1 cellular context compared by ENCODE assay signal in the genomic region with DNA sequence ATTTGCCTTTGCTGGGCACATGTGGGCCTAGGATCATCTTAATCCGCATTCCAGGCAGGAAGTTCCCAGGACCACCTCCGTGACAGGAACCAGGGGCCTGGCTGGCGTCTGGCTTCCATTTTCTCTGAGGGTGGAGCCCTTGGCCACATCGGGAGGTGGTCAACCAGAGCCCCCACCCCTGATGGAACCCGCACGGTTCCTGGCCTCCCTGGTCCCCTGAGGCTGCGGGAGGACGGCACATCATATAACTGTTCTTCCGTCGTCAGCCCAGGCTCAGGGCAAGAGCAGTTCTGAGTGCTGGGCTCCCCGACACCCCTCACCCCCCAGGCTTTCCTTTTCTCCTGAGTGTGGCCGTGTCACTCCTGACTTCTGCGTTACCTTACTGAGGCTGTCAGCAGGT.
TF ChIP-seq lines count a peak whose summit lies in the region.

No MANE protein-coding gene starts in this region.

TF ChIP-seq in HepG2, 621 proteins besides CTCF, POLR2A, EP300 and RAD21:
- TF ChIP-seq GTF2F1 (IDR thresholded peaks at IDR 0.05; ENCODE audit: low read length), result no peak
- no peak for TF ChIP-seq XBP1 (CRISPR knock-in tag; IDR thresholded peaks at IDR 0.05)
- no peak for TF ChIP-seq ZNF839 (CRISPR knock-in tag; IDR thresholded peaks at IDR 0.05; ENCODE audit: borderline replicate concordance)
- TF ChIP-seq TAF1 (CRISPR knock-in tag; IDR thresholded peaks at IDR 0.05), result no peak
- no peak for TF ChIP-seq ATM (IDR thresholded peaks at IDR 0.05; ENCODE audit: borderline replicate concordance)
- TF ChIP-seq, protein P1, sequence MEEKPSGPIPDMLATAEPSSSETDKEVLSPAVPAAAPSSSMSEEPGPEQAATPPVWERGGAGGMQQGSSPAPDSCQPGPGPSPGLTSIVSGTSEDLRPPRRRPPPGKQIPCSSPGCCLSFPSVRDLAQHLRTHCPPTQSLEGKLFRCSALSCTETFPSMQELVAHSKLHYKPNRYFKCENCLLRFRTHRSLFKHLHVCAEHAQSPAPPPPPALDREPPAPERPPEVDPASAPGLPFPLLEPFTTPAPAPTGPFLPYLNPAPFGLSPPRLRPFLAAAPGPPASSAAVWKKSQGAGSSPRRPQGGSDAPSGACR (CRISPR knock-in tag; IDR thresholded peaks at IDR 0.05), result no peak
- TF ChIP-seq TBX3 (IDR thresholded peaks at IDR 0.05; ENCODE audit: borderline replicate concordance), result no peak
- no peak for TF ChIP-seq ZNF44 (CRISPR knock-in tag; IDR thresholded peaks at IDR 0.05)
- no peak for TF ChIP-seq ZNF605 (CRISPR knock-in tag; IDR thresholded peaks at IDR 0.05)
- no peak for TF ChIP-seq ZNF234 (CRISPR knock-in tag; conservative IDR thresholded peaks at IDR 0.05)
- TF ChIP-seq, protein P2, sequence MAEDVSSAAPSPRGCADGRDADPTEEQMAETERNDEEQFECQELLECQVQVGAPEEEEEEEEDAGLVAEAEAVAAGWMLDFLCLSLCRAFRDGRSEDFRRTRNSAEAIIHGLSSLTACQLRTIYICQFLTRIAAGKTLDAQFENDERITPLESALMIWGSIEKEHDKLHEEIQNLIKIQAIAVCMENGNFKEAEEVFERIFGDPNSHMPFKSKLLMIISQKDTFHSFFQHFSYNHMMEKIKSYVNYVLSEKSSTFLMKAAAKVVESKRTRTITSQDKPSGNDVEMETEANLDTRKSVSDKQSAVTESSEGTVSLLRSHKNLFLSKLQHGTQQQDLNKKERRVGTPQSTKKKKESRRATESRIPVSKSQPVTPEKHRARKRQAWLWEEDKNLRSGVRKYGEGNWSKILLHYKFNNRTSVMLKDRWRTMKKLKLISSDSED (CRISPR knock-in tag; IDR thresholded peaks at IDR 0.05), result no peak
- no peak for TF ChIP-seq NR2F1 (CRISPR knock-in tag; IDR thresholded peaks at IDR 0.05)
- TF ChIP-seq ZNF883 (CRISPR knock-in tag; IDR thresholded peaks at IDR 0.05; ENCODE audit: not compliant biosample characterization), result no peak
- no peak for TF ChIP-seq CBX2 (IDR thresholded peaks at IDR 0.05; ENCODE audit: low read depth, low read length)
- no peak for TF ChIP-seq CBX2 (CRISPR knock-in tag; IDR thresholded peaks at IDR 0.05; ENCODE audit: low read depth)
- TF ChIP-seq, protein P3, sequence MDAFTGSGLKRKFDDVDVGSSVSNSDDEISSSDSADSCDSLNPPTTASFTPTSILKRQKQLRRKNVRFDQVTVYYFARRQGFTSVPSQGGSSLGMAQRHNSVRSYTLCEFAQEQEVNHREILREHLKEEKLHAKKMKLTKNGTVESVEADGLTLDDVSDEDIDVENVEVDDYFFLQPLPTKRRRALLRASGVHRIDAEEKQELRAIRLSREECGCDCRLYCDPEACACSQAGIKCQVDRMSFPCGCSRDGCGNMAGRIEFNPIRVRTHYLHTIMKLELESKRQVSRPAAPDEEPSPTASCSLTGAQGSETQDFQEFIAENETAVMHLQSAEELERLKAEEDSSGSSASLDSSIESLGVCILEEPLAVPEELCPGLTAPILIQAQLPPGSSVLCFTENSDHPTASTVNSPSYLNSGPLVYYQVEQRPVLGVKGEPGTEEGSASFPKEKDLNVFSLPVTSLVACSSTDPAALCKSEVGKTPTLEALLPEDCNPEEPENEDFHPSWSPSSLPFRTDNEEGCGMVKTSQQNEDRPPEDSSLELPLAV (CRISPR knock-in tag; conservative IDR thresholded peaks at IDR 0.05; ENCODE audit: low read depth), result no peak
- no peak for TF ChIP-seq LCORL (IDR thresholded peaks at IDR 0.05)
- TF ChIP-seq LCORL (CRISPR knock-in tag; IDR thresholded peaks at IDR 0.05), result no peak
- TF ChIP-seq, protein P4, sequence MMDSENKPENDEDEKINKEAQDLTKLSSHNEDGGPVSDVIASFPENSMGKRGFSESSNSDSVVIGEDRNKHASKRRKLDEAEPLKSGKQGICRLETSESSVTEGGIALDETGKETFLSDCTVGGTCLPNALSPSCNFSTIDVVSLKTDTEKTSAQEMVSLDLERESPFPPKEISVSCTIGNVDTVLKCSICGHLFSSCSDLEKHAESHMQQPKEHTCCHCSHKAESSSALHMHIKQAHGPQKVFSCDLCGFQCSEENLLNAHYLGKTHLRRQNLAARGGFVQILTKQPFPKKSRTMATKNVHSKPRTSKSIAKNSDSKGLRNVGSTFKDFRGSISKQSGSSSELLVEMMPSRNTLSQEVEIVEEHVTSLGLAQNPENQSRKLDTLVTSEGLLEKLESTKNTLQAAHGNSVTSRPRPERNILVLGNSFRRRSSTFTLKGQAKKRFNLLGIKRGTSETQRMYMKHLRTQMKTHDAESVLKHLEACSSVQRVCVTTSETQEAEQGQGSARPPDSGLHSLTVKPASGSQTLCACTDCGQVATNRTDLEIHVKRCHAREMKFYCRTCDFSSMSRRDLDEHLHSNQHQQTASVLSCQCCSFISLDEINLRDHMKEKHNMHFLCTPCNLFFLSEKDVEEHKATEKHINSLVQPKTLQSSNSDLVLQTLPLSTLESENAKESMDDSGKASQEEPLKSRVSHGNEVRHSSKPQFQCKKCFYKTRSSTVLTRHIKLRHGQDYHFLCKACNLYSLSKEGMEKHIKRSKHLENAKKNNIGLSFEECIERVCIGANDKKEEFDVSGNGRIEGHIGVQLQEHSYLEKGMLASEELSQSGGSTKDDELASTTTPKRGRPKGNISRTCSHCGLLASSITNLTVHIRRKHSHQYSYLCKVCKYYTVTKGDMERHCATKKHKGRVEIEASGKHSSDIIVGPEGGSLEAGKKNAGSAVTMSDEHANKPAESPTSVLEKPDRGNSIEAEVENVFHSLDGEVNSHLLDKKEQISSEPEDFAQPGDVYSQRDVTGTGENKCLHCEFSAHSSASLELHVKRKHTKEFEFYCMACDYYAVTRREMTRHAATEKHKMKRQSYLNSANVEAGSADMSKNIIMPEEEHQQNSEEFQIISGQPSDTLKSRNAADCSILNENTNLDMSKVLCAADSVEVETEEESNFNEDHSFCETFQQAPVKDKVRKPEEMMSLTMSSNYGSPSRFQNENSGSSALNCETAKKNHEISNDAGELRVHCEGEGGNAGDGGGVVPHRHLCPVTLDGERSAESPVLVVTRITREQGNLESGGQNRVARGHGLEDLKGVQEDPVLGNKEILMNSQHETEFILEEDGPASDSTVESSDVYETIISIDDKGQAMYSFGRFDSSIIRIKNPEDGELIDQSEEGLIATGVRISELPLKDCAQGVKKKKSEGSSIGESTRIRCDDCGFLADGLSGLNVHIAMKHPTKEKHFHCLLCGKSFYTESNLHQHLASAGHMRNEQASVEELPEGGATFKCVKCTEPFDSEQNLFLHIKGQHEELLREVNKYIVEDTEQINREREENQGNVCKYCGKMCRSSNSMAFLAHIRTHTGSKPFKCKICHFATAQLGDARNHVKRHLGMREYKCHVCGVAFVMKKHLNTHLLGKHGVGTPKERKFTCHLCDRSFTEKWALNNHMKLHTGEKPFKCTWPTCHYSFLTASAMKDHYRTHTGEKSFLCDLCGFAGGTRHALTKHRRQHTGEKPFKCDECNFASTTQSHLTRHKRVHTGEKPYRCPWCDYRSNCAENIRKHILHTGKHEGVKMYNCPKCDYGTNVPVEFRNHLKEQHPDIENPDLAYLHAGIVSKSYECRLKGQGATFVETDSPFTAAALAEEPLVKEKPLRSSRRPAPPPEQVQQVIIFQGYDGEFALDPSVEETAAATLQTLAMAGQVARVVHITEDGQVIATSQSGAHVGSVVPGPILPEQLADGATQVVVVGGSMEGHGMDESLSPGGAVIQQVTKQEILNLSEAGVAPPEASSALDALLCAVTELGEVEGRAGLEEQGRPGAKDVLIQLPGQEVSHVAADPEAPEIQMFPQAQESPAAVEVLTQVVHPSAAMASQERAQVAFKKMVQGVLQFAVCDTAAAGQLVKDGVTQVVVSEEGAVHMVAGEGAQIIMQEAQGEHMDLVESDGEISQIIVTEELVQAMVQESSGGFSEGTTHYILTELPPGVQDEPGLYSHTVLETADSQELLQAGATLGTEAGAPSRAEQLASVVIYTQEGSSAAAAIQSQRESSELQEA (CRISPR knock-in tag; IDR thresholded peaks at IDR 0.05; ENCODE audit: not compliant biosample characterization), result no peak
- TF ChIP-seq TGIF2 (CRISPR knock-in tag; IDR thresholded peaks at IDR 0.05), result no peak
- TF ChIP-seq KLF12 (CRISPR knock-in tag; IDR thresholded peaks at IDR 0.05; ENCODE audit: borderline replicate concordance), result no peak
- TF ChIP-seq ZNF780A (CRISPR knock-in tag; IDR thresholded peaks at IDR 0.05), result no peak
